ENCODE assay signal across 11 cellular contexts in genomic region chr11:64120951-64121569, GRCh38. TPM values are rescaled to one million over a fixed set of nuclear protein-coding genes. Genes with fewer than 3 reads are reported as not detected.
DNase-seq lines count a peak whose midpoint lies in the region; ATAC-seq and TF ChIP-seq lines count a peak whose summit lies in the region.
"Had no signal": no experiment of that assay in that cellular context is flagged by ENCODE, and none has a peak within 500 bp of the region (broad histone marks: within the 10 kb centered on the region; RNA-seq: fewer than 3 reads in every experiment).

No MANE protein-coding gene starts in this region.

- no peak for TF ChIP-seq CTCF in neural cell (IDR thresholded peaks at IDR 0.05; ENCODE audit: poor library complexity, severe bottlenecking)

- H2AFZ ChIP-seq in neural cell (ENCODE audit: low read depth, low read length) = no peak overlapping the region

- H3K4me2 ChIP-seq in neural cell (ENCODE audit: low read length) = no peak overlapping the region

- no peaks in the 10 kb centered on the region for H3K4me1 ChIP-seq in adipocyte (ENCODE audit: control insufficient read depth, insufficient read depth, low read length)
- H3K4me1 ChIP-seq: Peyer's patch had no signal

- no peak overlapping the region for H3K27ac ChIP-seq in neural cell (ENCODE audit: low read length)
- H3K27ac ChIP-seq: Peyer's patch, vagina had no signal

- no peaks in the 10 kb centered on the region for H3K9me3 ChIP-seq in adipocyte (ENCODE audit: control insufficient read depth, low read length)
- no peaks in the 10 kb centered on the region for H3K9me3 ChIP-seq in neural cell (ENCODE audit: low read length)
- H3K9me3 ChIP-seq: Peyer's patch, vagina had no signal

- no peak for ATAC-seq in HG03432 (IDR thresholded peaks at IDR 0.05; ENCODE audit: unreplicated experiment)

- in situ Hi-C loops in Caki2 (cut with HindIII; ENCODE audit: low pct_unique_long_range_greater_than_20kb, low sequenced_read_pairs) = no loop called here

- peak; percentile 6 for DNase-seq in Caki2 (ENCODE audit: low read depth)
- peak; percentile 91 for DNase-seq in NCI-H1694 (lab: John Stamatoyannopoulos, UW)
- DNase-seq in adipocyte (ENCODE audit: low read depth) = peak; percentile 14
- DNase-seq in AML-193 (lab: John Stamatoyannopoulos, UW) = no peak
- DNase-seq in stimulated activated CD4-positive, alpha-beta T cell treated with anti-CD3 and anti-CD28 coated beads, Interleukin-4, amount 100 ng/mL, for 4 hours = no peak
- no peak for DNase-seq in GDM1 (lab: John Stamatoyannopoulos, UW)
- DNase-seq: kidney, Peyer's patch had no signal

- no peak for TF ChIP-seq RAD21 in neural cell (conservative IDR thresholded peaks at IDR 0.05)

- H3F3A ChIP-seq in neural cell (ENCODE audit: insufficient read depth, low read length, poor library complexity, severe bottlenecking) = no peaks in the 10 kb centered on the region

- no peaks in the 10 kb centered on the region for H3K36me3 ChIP-seq in adipocyte (ENCODE audit: control insufficient read depth, insufficient read depth, low read length, severe bottlenecking)
- H3K36me3 ChIP-seq in neural cell (ENCODE audit: insufficient read depth, low read length) = no peaks in the 10 kb centered on the region
- H3K36me3 ChIP-seq: Peyer's patch, vagina had no signal

- H4K20me1 ChIP-seq in neural cell (ENCODE audit: insufficient read depth) = no peaks in the 10 kb centered on the region

- H3K79me2 ChIP-seq in neural cell (replicated peaks; ENCODE audit: insufficient read depth, low read length) = no peaks in the 10 kb centered on the region

- no peak for TF ChIP-seq EP300 in neural cell (conservative IDR thresholded peaks at IDR 0.05; ENCODE audit: poor library complexity, severe bottlenecking)

- H3K9ac ChIP-seq in adipocyte (ENCODE audit: low read length) (no peak overlapping the region), neural cell (ENCODE audit: low read length) (peak overlapping the region; percentile 25)

- H3K27me3 ChIP-seq in adipocyte (replicated peaks; ENCODE audit: control insufficient read depth, insufficient read depth, low read length) (peaks cover 4% of the 10 kb centered on the region), neural cell (ENCODE audit: insufficient read depth, low read depth, low read length) (no peaks in the 10 kb centered on the region)
- H3K27me3 ChIP-seq: Peyer's patch, vagina had no signal

- no peaks in the 10 kb centered on the region for H3K9me2 ChIP-seq in neural cell (ENCODE audit: insufficient read depth, low read length)

- no peak overlapping the region for H3K4me3 ChIP-seq in adipocyte (ENCODE audit: low read length)
- H3K4me3 ChIP-seq in neural cell (ENCODE audit: low read length) = no peak overlapping the region
- H3K4me3 ChIP-seq: Peyer's patch, vagina had no signal

TF ChIP-seq in neural cell, 6 proteins besides CTCF, POLR2A, EP300 and RAD21:
- TF ChIP-seq TAF1 (IDR thresholded peaks at IDR 0.05; ENCODE audit: low read depth) (no peak), POLR2AphosphoS5 (IDR thresholded peaks at IDR 0.05) (no peak), MXI1 (conservative IDR thresholded peaks at IDR 0.05; ENCODE audit: poor library complexity, severe bottlenecking) (no peak), REST (IDR thresholded peaks at IDR 0.05; ENCODE audit: borderline replicate concordance) (no peak), SMC3 (conservative IDR thresholded peaks at IDR 0.05; ENCODE audit: poor library complexity) (no peak), EZH2 (IDR thresholded peaks at IDR 0.05; ENCODE audit: borderline replicate concordance, insufficient read depth, low read length, poor library complexity, severe bottlenecking) (no peak)

RNA-seq across cellular contexts. Expression of gene MACROD1, which starts 44.9 kb away (rescaled TPM):
- total RNA-seq in Caki2 (2014; rRNA removed; shearing (Covaris generic); ENCODE audit: low replicate concordance) = 38.9 and 42.9 TPM in 2 replicates
- 19.9 and 30.8 TPM in 2 replicates for polyA plus RNA-seq in neural cell
- polyA minus RNA-seq in neural cell = 7.8 and 8.2 TPM in 2 replicates

Comparison
In these comparisons a context has a peak if more than half of its experiments do, and no peak if none do; other contexts are left out.
1. DNase-seq: peak in Caki2 (single experiment), NCI-H1694 (single experiment) and adipocyte (single experiment); none in AML-193 (0 of 2), stimulated activated CD4-positive, alpha-beta T cell treated with anti-CD3 and anti-CD28 coated beads, Interleukin-4, amount 100 ng/mL, for 4 hours (0 of 2) and GDM1 (single experiment).